12 cellular contexts compared by ENCODE assay signal in genomic region chr12:75909714-75910451, GRCh38.
DNase-seq lines count a peak whose midpoint lies in the region; ATAC-seq and TF ChIP-seq lines count a peak whose summit lies in the region.
"Had no signal": no experiment of that assay in that cellular context is flagged by ENCODE, and none has a peak within 500 bp of the region (broad histone marks: within the 10 kb centered on the region; RNA-seq: fewer than 3 reads in every experiment).

No MANE protein-coding gene starts in this region.

- peaks cover 17% of the 10 kb centered on the region for H3K4me1 Mint-ChIP-seq in neural crest cell

- DNase-seq in NCI-H1417 (lab: John Stamatoyannopoulos, UW) (peak in 2 of 3 experiments; percentile 68 to 84), neural crest cell (ENCODE audit: low read depth, low spot score) (no peak), HT-29 (ENCODE audit: low spot score) (no peak), GM10266 (ENCODE audit: extremely low spot score) (no peak)
- DNase-seq: AML-193; effector CD8-positive, alpha-beta T cell; NCI-H1436 had no signal

- H3K27ac ChIP-seq in 22Rv1 (peak overlapping the region; percentile 76), cingulate gyrus (ENCODE audit: low read depth, low read length) (peak overlapping the region; percentile 34)

- H3K9me3 Mint-ChIP-seq in neural crest cell: no peaks in the 10 kb centered on the region
- H3K9me3 Mint-ChIP-seq: WTC11 had no signal

- TF ChIP-seq CTCF in 22Rv1 (IDR thresholded peaks at IDR 0.05) (no peak), neural crest cell (conservative IDR thresholded peaks at IDR 0.05) (no peak), GM10266 (IDR thresholded peaks at IDR 0.05; ENCODE audit: control insufficient read depth, insufficient read depth, low read depth, missing control alignments) (no peak)

- H3K36me3 Mint-ChIP-seq in neural crest cell (ENCODE audit: low read depth): no peaks in the 10 kb centered on the region
- H3K36me3 Mint-ChIP-seq: WTC11 had no signal

- H3K27me3 Mint-ChIP-seq in neural crest cell (ENCODE audit: low read depth): no peaks in the 10 kb centered on the region

- ATAC-seq in GM21360 (IDR thresholded peaks at IDR 0.05; ENCODE audit: unreplicated experiment): no peak
- no peak for ATAC-seq in GM18858 (IDR thresholded peaks at IDR 0.05; ENCODE audit: unreplicated experiment)

- H3K4me3 Mint-ChIP-seq in neural crest cell: no peak overlapping the region
- H3K4me3 Mint-ChIP-seq: WTC11 had no signal

- H3K27ac Mint-ChIP-seq in neural crest cell (ENCODE audit: unreplicated experiment): peak overlapping the region; percentile 94
- H3K27ac Mint-ChIP-seq: WTC11 had no signal

Comparison
In these comparisons a context has a peak if more than half of its experiments do, and no peak if none do; other contexts are left out.
1. DNase-seq: peak in NCI-H1417 (2 of 3); none in neural crest cell (single experiment), HT-29 (single experiment) and GM10266 (single experiment).